In genomic region chr4:179709961-179710624, GRCh38 we compare ENCODE assay signal across 14 cellular contexts.
A peak's percentile ranks its signal among the peaks of the same experiment; 100 is the strongest.
DNase-seq lines count a peak whose midpoint lies in the region; ATAC-seq lines count a peak whose summit lies in the region.
"Had no signal": no experiment of that assay in that cellular context is flagged by ENCODE, and none has a peak within 500 bp of the region (broad histone marks: within the 10 kb centered on the region; RNA-seq: fewer than 3 reads in every experiment).

No MANE protein-coding gene starts in this region.

- no peak for ATAC-seq in GM21723 (IDR thresholded peaks at IDR 0.05; ENCODE audit: unreplicated experiment)
- ATAC-seq: HCT116 had no signal

- no peak overlapping the region for H3K4me3 ChIP-seq in H7 (ENCODE audit: insufficient read depth, low read depth, low read length)
- H3K4me3 ChIP-seq: SJCRH30 had no signal

- peak; percentile 90 for DNase-seq in DMS153 (lab: John Stamatoyannopoulos, UW)
- peak; percentile 16 for DNase-seq in H7
- DNase-seq in NCI-H510A (lab: John Stamatoyannopoulos, UW): peak; percentile 35
- peak; percentile 54 for DNase-seq in iPS DF 19.7 (ENCODE audit: low read depth, low spot score)
- no peak for DNase-seq in HuH-7.5 (ENCODE audit: low spot score)
- no peak for DNase-seq in NOMO-1 treated with DMSO at 0.1 percent for 48 hours (lab: John Stamatoyannopoulos, UW; ENCODE audit: unreplicated experiment)
- DNase-seq in OCI-M1 (lab: John Stamatoyannopoulos, UW): no peak
- DNase-seq: Calu3; CD4-positive, CD25-positive, alpha-beta regulatory T cell; NCI-H187 treated with DMSO at 0.1 percent for 48 hours; NCI-H526; SJCRH30 had no signal

- no peaks in the 10 kb centered on the region for H3K36me3 ChIP-seq in H7 (replicated peaks; ENCODE audit: control insufficient read depth, insufficient read depth, low read length)
- H3K36me3 ChIP-seq: SJCRH30 had no signal

- no peaks in the 10 kb centered on the region for H3K27me3 ChIP-seq in H7 (ENCODE audit: control insufficient read depth, insufficient read depth, low read length)
- H3K27me3 ChIP-seq: SJCRH30 had no signal

Comparison
In these comparisons a context has a peak if more than half of its experiments do, and no peak if none do; other contexts are left out.
1. DNase-seq: peak in DMS153 (single experiment), H7 (single experiment), NCI-H510A (single experiment) and iPS DF 19.7 (single experiment); none in HuH-7.5 (single experiment), NOMO-1 treated with DMSO at 0.1 percent for 48 hours (single experiment) and OCI-M1 (single experiment).